17 cellular contexts compared by ENCODE assay signal in the genomic region with DNA sequence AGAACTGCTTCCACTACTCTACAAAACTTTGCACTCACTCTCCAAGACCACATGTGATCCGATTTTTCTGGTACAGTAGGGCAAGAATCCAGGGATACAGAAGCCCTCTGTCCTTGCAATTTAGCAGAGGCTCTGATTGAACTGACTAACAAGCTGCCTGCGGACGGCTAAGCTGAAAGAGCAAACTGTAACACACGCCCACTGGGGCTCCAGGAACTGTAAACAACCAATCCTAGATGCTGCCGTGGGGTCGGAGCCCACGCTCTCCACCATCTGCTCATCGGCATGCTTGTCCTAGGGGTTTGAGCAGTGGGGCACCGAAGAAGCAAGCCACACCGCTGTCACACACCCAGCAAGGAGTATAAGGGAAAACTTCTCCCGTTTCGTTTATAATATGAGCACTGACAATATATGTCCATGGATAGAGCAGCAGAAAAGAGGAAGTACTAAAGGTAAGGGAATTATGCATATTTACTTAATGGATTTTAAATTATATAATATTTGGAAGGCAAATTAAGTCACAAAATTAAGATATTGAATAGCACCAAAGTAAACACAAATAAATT.
DNase-seq lines count a peak whose midpoint lies in the region; ATAC-seq, FAIRE-seq and TF ChIP-seq lines count a peak whose summit lies in the region.
"Had no signal": no experiment of that assay in that cellular context is flagged by ENCODE, and none has a peak within 500 bp of the region (broad histone marks: within the 10 kb centered on the region; RNA-seq: fewer than 3 reads in every experiment).

No MANE protein-coding gene starts in this region.

- no peaks in the 10 kb centered on the region for H3K27me3 ChIP-seq in K562 (ENCODE audit: control insufficient read depth in 2 of 2, insufficient read depth in 2 of 2, low read length in 2 of 2)
- no peaks in the 10 kb centered on the region for H3K27me3 ChIP-seq in spleen (replicated peaks in 1 of 7)
- H3K27me3 ChIP-seq: body of pancreas, gastrocnemius medialis, vagina had no signal

- no peak for TF ChIP-seq RAD21 in K562 (CRISPR knock-in tag; conservative IDR thresholded peaks at IDR 0.05 in 1 of 2, IDR thresholded peaks at IDR 0.05 in 1 of 2)

- CTCF ChIA-PET in K562 (lab: Yijun Ruan, JAX; ENCODE audit: low intra/inter-chr PET ratio) = no interaction called here

- H3K9me3 ChIP-seq in K562 (replicated peaks; ENCODE audit: control insufficient read depth, insufficient read depth, low read depth, low read length) (no peaks in the 10 kb centered on the region), spleen (no peaks in the 10 kb centered on the region)
- H3K9me3 ChIP-seq: body of pancreas, gastrocnemius medialis, lower lobe of right lung, vagina had no signal

- peak overlapping the region; percentile 23 for H3K4me3 ChIP-seq in K562
- H3K4me3 ChIP-seq in spleen = no peak overlapping the region
- H3K4me3 ChIP-seq: body of pancreas, gastrocnemius medialis, lower lobe of right lung, vagina had no signal

- H2AFZ ChIP-seq in K562 (ENCODE audit: low read depth, low read length) = peak overlapping the region; percentile 44
- H2AFZ ChIP-seq: parathyroid adenoma had no signal

- WGBS in K562 (ENCODE audit: insufficient coverage, low coverage, missing lambda C conversion rate) = under 1% methylated on average over 12 of the region's 12 CpGs
- 74 to 88% (median 84%) methylated on average over 12 of the region's 12 CpGs for WGBS in spleen, 5 donors

- H3K4me1 ChIP-seq in K562 (replicated peaks in 1 of 2; ENCODE audit: control insufficient read depth in 2 of 2, insufficient read depth in 2 of 2, low read length in 2 of 2) (no peaks in the 10 kb centered on the region), spleen (peaks cover 0 to 3% (median 0%) of the 10 kb centered on the region in 6 donors)
- H3K4me1 ChIP-seq: body of pancreas, gastrocnemius medialis, lower lobe of right lung, parathyroid adenoma, vagina had no signal

- H3K4me2 ChIP-seq in K562 (ENCODE audit: insufficient read depth, low read length) = peak overlapping the region; percentile 64

- FAIRE-seq in K562 (lab: Jason Lieb, UNC) = peak; percentile 66

- POLR2A ChIA-PET in K562 (lab: Yijun Ruan, JAX) = no interaction called here

- H3K9ac ChIP-seq in K562 (ENCODE audit: insufficient read depth in 1 of 2, low read depth in 2 of 2, low read length in 2 of 2) = peak overlapping the region; percentile 25 to 60; a peak in 1 of 4 replicates
- H3K9ac ChIP-seq: parathyroid adenoma had no signal

- no peak for TF ChIP-seq EP300 in K562 (IDR thresholded peaks at IDR 0.05; ENCODE audit: low read length)

- in situ Hi-C loops in K562 (cut with MboI) = no loop called here

- H3K79me2 ChIP-seq in K562 (ENCODE audit: control insufficient read depth, insufficient read depth, low read length) = peaks cover 16% of the 10 kb centered on the region; the same call in 2 of the 3 replicates
- H3K79me2 ChIP-seq: parathyroid adenoma had no signal

- H3K27ac ChIP-seq in K562 (ENCODE audit: extremely low read depth, low read depth, low read length) = peak overlapping the region; percentile 41; the same call in 1 of the 3 replicates
- no peak overlapping the region for H3K27ac ChIP-seq in spleen
- H3K27ac ChIP-seq: body of pancreas, gastrocnemius medialis, lower lobe of right lung, parathyroid adenoma, vagina had no signal

- TF ChIP-seq POLR2A in K562 (conservative IDR thresholded peaks at IDR 0.05) (peak; percentile 54; the same call in 1 of the 2 replicates), spleen (IDR thresholded peaks at IDR 0.05) (no peak)

- intact Hi-C loops in Right ventricle myocardium superior (cut with DNase I) = no loop called here
- intact Hi-C loops in cardiac septum (cut with DNase I) = no loop called here
- intact Hi-C loops in K562 (cut with micrococcal nuclease) = no loop called here
- intact Hi-C loops in spleen (cut with DNase I; ENCODE audit: low total_unique reads) = no loop called here

- no peaks in the 10 kb centered on the region for H4K20me1 ChIP-seq in K562 (replicated peaks; ENCODE audit: control insufficient read depth, insufficient read depth, low read length)

- BruUV-seq in K562 (replicated peaks; lab: Mats Ljungman, UMichigan) = no TSS peak

- no peak for TF ChIP-seq CTCF in K562 (IDR thresholded peaks at IDR 0.05 in 2 of 3, conservative IDR thresholded peaks at IDR 0.05 in 1 of 3; ENCODE audit: insufficient read depth in 2 of 3, low read depth in 1 of 3, low read length in 3 of 3)
- TF ChIP-seq CTCF in spleen (IDR thresholded peaks at IDR 0.05 in 8 of 11, conservative IDR thresholded peaks at IDR 0.05 in 3 of 11) = no peak

- peak; percentile 15 for DNase-seq in Right ventricle myocardium superior
- DNase-seq in cardiac septum (ENCODE audit: low spot score) = no peak
- peak; percentile 66 for DNase-seq in NCI-H748 treated with DMSO at 0.1 percent for 48 hours (lab: John Stamatoyannopoulos, UW)
- DNase-seq in K562 (ENCODE audit: extremely low read depth in 1 of 4, low spot score in 3 of 4) = peak; percentile 11 to 79 (median 19)
- peak; percentile 41 for DNase-seq in spleen
- DNase-seq in activated CD4-positive, alpha-beta T cell treated with anti-CD3 and anti-CD28 coated beads, Interleukin-2, amount 50 U/mL, for 4 hours = no peak
- no peak for DNase-seq in NCI-H1092 (lab: John Stamatoyannopoulos, UW)
- DNase-seq: ACHN; activated T-cell treated with anti-CD3 and anti-CD28 coated beads, Interleukin-2, amount 50 U/mL, for 72 hours; body of pancreas; gastrocnemius medialis; NCI-H1048; stimulated activated CD4-positive, alpha-beta T cell treated with anti-CD3 and anti-CD28 coated beads, Interleukin-2, amount 100 ng/mL, for 48 hours had no signal

- ATAC-seq in Right ventricle myocardium superior (ENCODE audit: poor library complexity) (no peak), K562 (peak; percentile 83), HG03457 (IDR thresholded peaks at IDR 0.05; ENCODE audit: unreplicated experiment) (no peak)
- ATAC-seq: activated T-cell treated with anti-CD3 and anti-CD28 coated beads, Interleukin-2, amount 50 U/mL, for 72 hours; body of pancreas; gastrocnemius medialis; lower lobe of right lung had no signal

- H3K36me3 ChIP-seq in K562 (ENCODE audit: control insufficient read depth, insufficient read depth, low read length) (no peaks in the 10 kb centered on the region), spleen (no peaks in the 10 kb centered on the region)
- H3K36me3 ChIP-seq: gastrocnemius medialis, lower lobe of right lung, vagina had no signal

- no peaks in the 10 kb centered on the region for H3K9me1 ChIP-seq in K562 (ENCODE audit: control insufficient read depth, insufficient read depth, low read length)

TF ChIP-seq in K562, 482 proteins besides CTCF, POLR2A, EP300 and RAD21 (continues in another document):
- 0 out of 2 replicates have a peak, but pooled peaks have one; percentile 36 for TF ChIP-seq RBFOX2 (IDR thresholded peaks at IDR 0.05; ENCODE audit: low read depth, low read length)
- TF ChIP-seq TBP (optimal IDR thresholded peaks at IDR 0.05; ENCODE audit: low read depth, low read length) = peak; percentile 40
- peak in 1 of 2 experiments; percentile 57; a peak in 2 of 4 replicates for TF ChIP-seq RCOR1 (IDR thresholded peaks at IDR 0.05; ENCODE audit: borderline replicate concordance in 1 of 2, low read depth in 2 of 2, low read length in 2 of 2)
- TF ChIP-seq MAX (CRISPR knock-in tag; IDR thresholded peaks at IDR 0.05) = peak; percentile 45; the same call in 1 of the 2 replicates
- TF ChIP-seq KDM1A (IDR thresholded peaks at IDR 0.05) = peak; percentile 41 to 56; a peak in 2 of 4 replicates
- TF ChIP-seq ZNF511 (CRISPR knock-in tag; IDR thresholded peaks at IDR 0.05) = no peak
- TF ChIP-seq, protein P1, sequence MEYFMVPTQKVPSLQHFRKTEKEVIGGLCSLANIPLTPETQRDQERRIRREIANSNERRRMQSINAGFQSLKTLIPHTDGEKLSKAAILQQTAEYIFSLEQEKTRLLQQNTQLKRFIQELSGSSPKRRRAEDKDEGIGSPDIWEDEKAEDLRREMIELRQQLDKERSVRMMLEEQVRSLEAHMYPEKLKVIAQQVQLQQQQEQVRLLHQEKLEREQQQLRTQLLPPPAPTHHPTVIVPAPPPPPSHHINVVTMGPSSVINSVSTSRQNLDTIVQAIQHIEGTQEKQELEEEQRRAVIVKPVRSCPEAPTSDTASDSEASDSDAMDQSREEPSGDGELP (CRISPR knock-in tag; IDR thresholded peaks at IDR 0.05; ENCODE audit: borderline replicate concordance) = peak; percentile 39; the same call in 1 of the 2 replicates
- peak; percentile 26; the same call in 1 of the 2 replicates for TF ChIP-seq ZBTB7A (IDR thresholded peaks at IDR 0.05; ENCODE audit: borderline replicate concordance, control insufficient read depth, low read depth, low read length)
- TF ChIP-seq CTBP1 (IDR thresholded peaks at IDR 0.05; ENCODE audit: borderline replicate concordance) = peak; percentile 22; the same call in 1 of the 2 replicates
- TF ChIP-seq FOXA3 (CRISPR knock-in tag; conservative IDR thresholded peaks at IDR 0.05 in 1 of 2, IDR thresholded peaks at IDR 0.05 in 1 of 2) = peak in 1 of 2 experiments; percentile 52; a peak in 1 of 4 replicates
- TF ChIP-seq FOXK2 (conservative IDR thresholded peaks at IDR 0.05 in 1 of 2, IDR thresholded peaks at IDR 0.05 in 1 of 2; ENCODE audit: low read depth in 2 of 2) = peak; percentile 62 to 80; a peak in 3 of 4 replicates
- TF ChIP-seq E2F6 (IDR thresholded peaks at IDR 0.05; ENCODE audit: borderline replicate concordance in 1 of 2, extremely low read depth in 1 of 2, insufficient read depth in 1 of 2, insufficient read length in 1 of 2, low read depth in 1 of 2, low read length in 1 of 2, poor library complexity in 1 of 2, severe bottlenecking in 1 of 2) = peak in 1 of 2 experiments; percentile 20
- TF ChIP-seq POLR2AphosphoS5 (IDR thresholded peaks at IDR 0.05; ENCODE audit: control insufficient read depth, insufficient read depth, low read depth, low read length) = 0 out of 2 replicates have a peak, but pooled peaks have one; percentile 17

Comparison
In these comparisons a context has a peak if more than half of its experiments do, and no peak if none do; other contexts are left out.
1. DNase-seq: peak in Right ventricle myocardium superior (single experiment), NCI-H748 treated with DMSO at 0.1 percent for 48 hours (single experiment), K562 (4 of 4) and spleen (single experiment); none in cardiac septum (single experiment), activated CD4-positive, alpha-beta T cell treated with anti-CD3 and anti-CD28 coated beads, Interleukin-2, amount 50 U/mL, for 4 hours (0 of 2) and NCI-H1092 (single experiment).